23 cellular contexts compared by ENCODE assay signal in genomic region chr4:94605241-94605640, GRCh38.
"Had no signal": no experiment of that assay in that cellular context is flagged by ENCODE, and none has a peak within 500 bp of the region (broad histone marks: within the 10 kb centered on the region; RNA-seq: fewer than 3 reads in every experiment).

No MANE protein-coding gene starts in this region.

- H3K27ac Mint-ChIP-seq: activated B cell treated with CpG ODN at 0.5 μM for 24 hours; activated CD4-positive, alpha-beta memory T cell treated with anti-CD3 and anti-CD28 coated beads, Interleukin-2, amount 10 ng/mL, durations not matched to agents 7 days and 5 days; activated naive CD4-positive, alpha-beta T cell treated with anti-CD3 and anti-CD28 coated beads, Interleukin-2, amount 10 ng/mL, durations not matched to agents 7 days and 5 days; activated naive CD8-positive, alpha-beta T cell treated with anti-CD3 and anti-CD28 coated beads, Interleukin-2, amount 50 U/mL, for 24 hours; dendritic cell treated with granulocyte-macrophage colony-stimulating factor and Interleukin-4, amounts not matched to agents 40 ng/mL and 50 ng/mL, for 4 days; neural progenitor cell; stimulated activated effector memory CD8-positive, alpha-beta T cell treated with anti-CD3 and anti-CD28 coated beads, Interleukin-12 subunit alpha, Interleukin-12 subunit beta, amount 100 ng/mL, for 72 hours had no signal

- H3K9me3 Mint-ChIP-seq: activated B cell treated with CpG ODN at 0.5 μM for 24 hours; activated CD4-positive, alpha-beta memory T cell treated with anti-CD3 and anti-CD28 coated beads, Interleukin-2, amount 10 ng/mL, durations not matched to agents 7 days and 5 days; activated naive CD4-positive, alpha-beta T cell treated with anti-CD3 and anti-CD28 coated beads, Interleukin-2, amount 10 ng/mL, durations not matched to agents 7 days and 5 days; activated naive CD8-positive, alpha-beta T cell treated with anti-CD3 and anti-CD28 coated beads, Interleukin-2, amount 50 U/mL, for 24 hours; dendritic cell treated with granulocyte-macrophage colony-stimulating factor and Interleukin-4, amounts not matched to agents 40 ng/mL and 50 ng/mL, for 4 days; effector memory CD8-positive, alpha-beta T cell; neural progenitor cell; stimulated activated effector memory CD8-positive, alpha-beta T cell treated with anti-CD3 and anti-CD28 coated beads, Interleukin-12 subunit alpha, Interleukin-12 subunit beta, amount 100 ng/mL, for 72 hours had no signal

- H3K9ac ChIP-seq: neural progenitor cell had no signal

- H3K36me3 ChIP-seq: neural progenitor cell, sigmoid colon, stomach had no signal

- H3K9me3 ChIP-seq: psoas muscle, sigmoid colon, stomach had no signal

- H3K4me2 ChIP-seq: neural progenitor cell had no signal

- H3K27me3 ChIP-seq: brain microvascular endothelial cell, neural progenitor cell, sigmoid colon, stomach had no signal

- H3K36me3 Mint-ChIP-seq: activated naive CD4-positive, alpha-beta T cell treated with anti-CD3 and anti-CD28 coated beads, Interleukin-2, amount 10 ng/mL, durations not matched to agents 7 days and 5 days; stimulated activated effector memory CD8-positive, alpha-beta T cell treated with anti-CD3 and anti-CD28 coated beads, Interleukin-12 subunit alpha, Interleukin-12 subunit beta, amount 100 ng/mL, for 72 hours had no signal

- H3K4me1 Mint-ChIP-seq: activated B cell treated with CpG ODN at 0.5 μM for 24 hours; activated CD4-positive, alpha-beta memory T cell treated with anti-CD3 and anti-CD28 coated beads, Interleukin-2, amount 10 ng/mL, durations not matched to agents 7 days and 5 days; neural progenitor cell; stimulated activated effector memory CD8-positive, alpha-beta T cell treated with anti-CD3 and anti-CD28 coated beads, Interleukin-12 subunit alpha, Interleukin-12 subunit beta, amount 100 ng/mL, for 72 hours had no signal

- H3K4me3 Mint-ChIP-seq: activated B cell treated with CpG ODN at 0.5 μM for 24 hours; activated CD4-positive, alpha-beta memory T cell treated with anti-CD3 and anti-CD28 coated beads, Interleukin-2, amount 10 ng/mL, durations not matched to agents 7 days and 5 days; activated naive CD4-positive, alpha-beta T cell treated with anti-CD3 and anti-CD28 coated beads, Interleukin-2, amount 10 ng/mL, durations not matched to agents 7 days and 5 days; activated naive CD8-positive, alpha-beta T cell treated with anti-CD3 and anti-CD28 coated beads, Interleukin-2, amount 50 U/mL, for 24 hours; dendritic cell treated with granulocyte-macrophage colony-stimulating factor and Interleukin-4, amounts not matched to agents 40 ng/mL and 50 ng/mL, for 4 days; effector memory CD8-positive, alpha-beta T cell; neural progenitor cell; stimulated activated effector memory CD8-positive, alpha-beta T cell treated with anti-CD3 and anti-CD28 coated beads, Interleukin-12 subunit alpha, Interleukin-12 subunit beta, amount 100 ng/mL, for 72 hours had no signal

- H3K4me1 ChIP-seq: neural progenitor cell, psoas muscle had no signal

- H2AFZ ChIP-seq: neural progenitor cell had no signal

- H3K27me3 Mint-ChIP-seq: activated B cell treated with CpG ODN at 0.5 μM for 24 hours; activated CD4-positive, alpha-beta memory T cell treated with anti-CD3 and anti-CD28 coated beads, Interleukin-2, amount 10 ng/mL, durations not matched to agents 7 days and 5 days; activated naive CD4-positive, alpha-beta T cell treated with anti-CD3 and anti-CD28 coated beads, Interleukin-2, amount 10 ng/mL, durations not matched to agents 7 days and 5 days; activated naive CD8-positive, alpha-beta T cell treated with anti-CD3 and anti-CD28 coated beads, Interleukin-2, amount 50 U/mL, for 24 hours; dendritic cell treated with granulocyte-macrophage colony-stimulating factor and Interleukin-4, amounts not matched to agents 40 ng/mL and 50 ng/mL, for 4 days; effector memory CD8-positive, alpha-beta T cell had no signal

- DNase-seq: activated B cell treated with CpG ODN at 0.5 μM for 24 hours; activated CD4-positive, alpha-beta memory T cell treated with anti-CD3 and anti-CD28 coated beads, Interleukin-2, amount 10 ng/mL, durations not matched to agents 7 days and 5 days; activated CD4-positive, alpha-beta T cell treated with anti-CD3 and anti-CD28 coated beads for 4 hours; activated effector memory CD4-positive, alpha-beta T cell treated with Interleukin-2 at 50 U/mL for 16 hours; activated naive CD4-positive, alpha-beta T cell treated with anti-CD3 and anti-CD28 coated beads, Interleukin-2, amount 10 ng/mL, durations not matched to agents 7 days and 5 days; activated naive CD8-positive, alpha-beta T cell treated with anti-CD3 and anti-CD28 coated beads, Interleukin-2, amount 50 U/mL, for 24 hours; activated T-cell treated with anti-CD3 and anti-CD28 coated beads, Interleukin-2, amount 50 U/mL, for 48 hours; anterior cingulate cortex; brain microvascular endothelial cell; effector memory CD8-positive, alpha-beta T cell; head of caudate nucleus; left ventricle myocardium superior; psoas muscle; sigmoid colon; stimulated activated CD4-positive, alpha-beta T cell treated with anti-CD3 and anti-CD28 coated beads, Interleukin-4, amount 100 ng/mL, for 24 hours; stomach; T-helper 1 cell; T-helper 9 cell; trophoblast cell had no signal

- H3K27ac ChIP-seq: brain microvascular endothelial cell, epithelial cell of prostate, neural progenitor cell, psoas muscle, sigmoid colon, stomach had no signal

- H3K4me3 ChIP-seq: neural progenitor cell, psoas muscle, sigmoid colon, stomach had no signal
